Comparison of ENCODE assay signal across 1 cellular context in genomic region chr2:236706803-236707202, GRCh38.
A peak's percentile ranks its signal among the peaks of the same experiment; 100 is the strongest.
TF ChIP-seq lines count a peak whose summit lies in the region.

No MANE protein-coding gene starts in this region.

TF ChIP-seq in HepG2, 621 proteins besides CTCF, POLR2A, EP300 and RAD21 (continued from another document and continues in another):
- TF ChIP-seq, protein P1, sequence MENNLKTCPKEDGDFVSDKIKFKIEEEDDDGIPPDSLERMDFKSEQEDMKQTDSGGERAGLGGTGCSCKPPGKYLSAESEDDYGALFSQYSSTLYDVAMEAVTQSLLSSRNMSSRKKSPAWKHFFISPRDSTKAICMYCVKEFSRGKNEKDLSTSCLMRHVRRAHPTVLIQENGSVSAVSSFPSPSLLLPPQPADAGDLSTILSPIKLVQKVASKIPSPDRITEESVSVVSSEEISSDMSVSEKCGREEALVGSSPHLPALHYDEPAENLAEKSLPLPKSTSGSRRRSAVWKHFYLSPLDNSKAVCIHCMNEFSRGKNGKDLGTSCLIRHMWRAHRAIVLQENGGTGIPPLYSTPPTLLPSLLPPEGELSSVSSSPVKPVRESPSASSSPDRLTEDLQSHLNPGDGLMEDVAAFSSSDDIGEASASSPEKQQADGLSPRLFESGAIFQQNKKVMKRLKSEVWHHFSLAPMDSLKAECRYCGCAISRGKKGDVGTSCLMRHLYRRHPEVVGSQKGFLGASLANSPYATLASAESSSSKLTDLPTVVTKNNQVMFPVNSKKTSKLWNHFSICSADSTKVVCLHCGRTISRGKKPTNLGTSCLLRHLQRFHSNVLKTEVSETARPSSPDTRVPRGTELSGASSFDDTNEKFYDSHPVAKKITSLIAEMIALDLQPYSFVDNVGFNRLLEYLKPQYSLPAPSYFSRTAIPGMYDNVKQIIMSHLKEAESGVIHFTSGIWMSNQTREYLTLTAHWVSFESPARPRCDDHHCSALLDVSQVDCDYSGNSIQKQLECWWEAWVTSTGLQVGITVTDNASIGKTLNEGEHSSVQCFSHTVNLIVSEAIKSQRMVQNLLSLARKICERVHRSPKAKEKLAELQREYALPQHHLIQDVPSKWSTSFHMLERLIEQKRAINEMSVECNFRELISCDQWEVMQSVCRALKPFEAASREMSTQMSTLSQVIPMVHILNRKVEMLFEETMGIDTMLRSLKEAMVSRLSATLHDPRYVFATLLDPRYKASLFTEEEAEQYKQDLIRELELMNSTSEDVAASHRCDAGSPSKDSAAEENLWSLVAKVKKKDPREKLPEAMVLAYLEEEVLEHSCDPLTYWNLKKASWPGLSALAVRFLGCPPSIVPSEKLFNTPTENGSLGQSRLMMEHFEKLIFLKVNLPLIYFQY (CRISPR knock-in tag; IDR thresholded peaks at IDR 0.05; ENCODE audit: borderline replicate concordance): no peak
- peak; percentile 47; the same call in 1 of the 2 replicates for TF ChIP-seq SP1 (IDR thresholded peaks at IDR 0.05)
- no peak for TF ChIP-seq SP1 (CRISPR knock-in tag; IDR thresholded peaks at IDR 0.05)
- TF ChIP-seq BCL6 (CRISPR knock-in tag; IDR thresholded peaks at IDR 0.05): no peak
- no peak for TF ChIP-seq SMYD3 (CRISPR knock-in tag; IDR thresholded peaks at IDR 0.05)
- TF ChIP-seq IKZF1 (IDR thresholded peaks at IDR 0.05): peak; percentile 86; the same call in 1 of the 2 replicates
- no peak for TF ChIP-seq NCOR1 (IDR thresholded peaks at IDR 0.05; ENCODE audit: borderline replicate concordance, low read length)
- no peak for TF ChIP-seq ZNF709 (CRISPR knock-in tag; IDR thresholded peaks at IDR 0.05)
- TF ChIP-seq ZBTB37 (CRISPR knock-in tag; IDR thresholded peaks at IDR 0.05): no peak
- TF ChIP-seq ZNF589 (CRISPR knock-in tag; conservative IDR thresholded peaks at IDR 0.05): no peak
- TF ChIP-seq ZNF703 (CRISPR knock-in tag; IDR thresholded peaks at IDR 0.05; ENCODE audit: borderline replicate concordance): no peak
- TF ChIP-seq FOXJ3 (CRISPR knock-in tag; IDR thresholded peaks at IDR 0.05; ENCODE audit: borderline replicate concordance): no peak
- 0 out of 2 replicates have a peak, but pooled peaks have one; percentile 78 for TF ChIP-seq SOX6 (IDR thresholded peaks at IDR 0.05)
- TF ChIP-seq SOX6 (CRISPR knock-in tag; IDR thresholded peaks at IDR 0.05): no peak
- TF ChIP-seq ZSCAN9 (CRISPR knock-in tag; IDR thresholded peaks at IDR 0.05; ENCODE audit: borderline replicate concordance): no peak
- TF ChIP-seq ZNF282 (IDR thresholded peaks at IDR 0.05; ENCODE audit: partially characterized antibody): peak; percentile 81
- TF ChIP-seq SCMH1 (CRISPR knock-in tag; IDR thresholded peaks at IDR 0.05; ENCODE audit: borderline replicate concordance): no peak
- TF ChIP-seq PRMT3 (CRISPR knock-in tag; IDR thresholded peaks at IDR 0.05; ENCODE audit: borderline replicate concordance, low read depth): no peak
- TF ChIP-seq HNF1A (IDR thresholded peaks at IDR 0.05; ENCODE audit: low read depth): no peak
- TF ChIP-seq HNF1A (CRISPR knock-in tag; IDR thresholded peaks at IDR 0.05; ENCODE audit: borderline replicate concordance): 0 out of 2 replicates have a peak, but pooled peaks have one; percentile 29
- TF ChIP-seq, protein P2, sequence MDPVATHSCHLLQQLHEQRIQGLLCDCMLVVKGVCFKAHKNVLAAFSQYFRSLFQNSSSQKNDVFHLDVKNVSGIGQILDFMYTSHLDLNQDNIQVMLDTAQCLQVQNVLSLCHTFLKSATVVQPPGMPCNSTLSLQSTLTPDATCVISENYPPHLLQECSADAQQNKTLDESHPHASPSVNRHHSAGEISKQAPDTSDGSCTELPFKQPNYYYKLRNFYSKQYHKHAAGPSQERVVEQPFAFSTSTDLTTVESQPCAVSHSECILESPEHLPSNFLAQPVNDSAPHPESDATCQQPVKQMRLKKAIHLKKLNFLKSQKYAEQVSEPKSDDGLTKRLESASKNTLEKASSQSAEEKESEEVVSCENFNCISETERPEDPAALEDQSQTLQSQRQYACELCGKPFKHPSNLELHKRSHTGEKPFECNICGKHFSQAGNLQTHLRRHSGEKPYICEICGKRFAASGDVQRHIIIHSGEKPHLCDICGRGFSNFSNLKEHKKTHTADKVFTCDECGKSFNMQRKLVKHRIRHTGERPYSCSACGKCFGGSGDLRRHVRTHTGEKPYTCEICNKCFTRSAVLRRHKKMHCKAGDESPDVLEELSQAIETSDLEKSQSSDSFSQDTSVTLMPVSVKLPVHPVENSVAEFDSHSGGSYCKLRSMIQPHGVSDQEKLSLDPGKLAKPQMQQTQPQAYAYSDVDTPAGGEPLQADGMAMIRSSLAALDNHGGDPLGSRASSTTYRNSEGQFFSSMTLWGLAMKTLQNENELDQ (CRISPR knock-in tag; IDR thresholded peaks at IDR 0.05; ENCODE audit: borderline replicate concordance): no peak
- TF ChIP-seq JUN (CRISPR knock-in tag; IDR thresholded peaks at IDR 0.05): no peak
- TF ChIP-seq ZNF382 (CRISPR knock-in tag; IDR thresholded peaks at IDR 0.05; ENCODE audit: borderline replicate concordance): no peak
- TF ChIP-seq ZNF383 (CRISPR knock-in tag; IDR thresholded peaks at IDR 0.05; ENCODE audit: borderline replicate concordance): no peak
- TF ChIP-seq, protein P3, sequence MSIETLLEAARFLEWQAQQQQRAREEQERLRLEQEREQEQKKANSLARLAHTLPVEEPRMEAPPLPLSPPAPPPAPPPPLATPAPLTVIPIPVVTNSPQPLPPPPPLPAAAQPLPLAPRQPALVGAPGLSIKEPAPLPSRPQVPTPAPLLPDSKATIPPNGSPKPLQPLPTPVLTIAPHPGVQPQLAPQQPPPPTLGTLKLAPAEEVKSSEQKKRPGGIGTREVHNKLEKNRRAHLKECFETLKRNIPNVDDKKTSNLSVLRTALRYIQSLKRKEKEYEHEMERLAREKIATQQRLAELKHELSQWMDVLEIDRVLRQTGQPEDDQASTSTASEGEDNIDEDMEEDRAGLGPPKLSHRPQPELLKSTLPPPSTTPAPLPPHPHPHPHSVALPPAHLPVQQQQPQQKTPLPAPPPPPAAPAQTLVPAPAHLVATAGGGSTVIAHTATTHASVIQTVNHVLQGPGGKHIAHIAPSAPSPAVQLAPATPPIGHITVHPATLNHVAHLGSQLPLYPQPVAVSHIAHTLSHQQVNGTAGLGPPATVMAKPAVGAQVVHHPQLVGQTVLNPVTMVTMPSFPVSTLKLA (IDR thresholded peaks at IDR 0.05): peak; percentile 99
- TF ChIP-seq RBM39 (IDR thresholded peaks at IDR 0.05; ENCODE audit: low read depth, low read length, poor library complexity, severe bottlenecking): no peak
- TF ChIP-seq DPF2 (CRISPR knock-in tag; IDR thresholded peaks at IDR 0.05; ENCODE audit: borderline replicate concordance, low read depth): 0 out of 2 replicates have a peak, but pooled peaks have one; percentile 35
- TF ChIP-seq ESRRA (CRISPR knock-in tag; IDR thresholded peaks at IDR 0.05; ENCODE audit: low read depth): no peak
- no peak for TF ChIP-seq KDM5A (IDR thresholded peaks at IDR 0.05; ENCODE audit: borderline replicate concordance, low read length)
- TF ChIP-seq, protein P4, sequence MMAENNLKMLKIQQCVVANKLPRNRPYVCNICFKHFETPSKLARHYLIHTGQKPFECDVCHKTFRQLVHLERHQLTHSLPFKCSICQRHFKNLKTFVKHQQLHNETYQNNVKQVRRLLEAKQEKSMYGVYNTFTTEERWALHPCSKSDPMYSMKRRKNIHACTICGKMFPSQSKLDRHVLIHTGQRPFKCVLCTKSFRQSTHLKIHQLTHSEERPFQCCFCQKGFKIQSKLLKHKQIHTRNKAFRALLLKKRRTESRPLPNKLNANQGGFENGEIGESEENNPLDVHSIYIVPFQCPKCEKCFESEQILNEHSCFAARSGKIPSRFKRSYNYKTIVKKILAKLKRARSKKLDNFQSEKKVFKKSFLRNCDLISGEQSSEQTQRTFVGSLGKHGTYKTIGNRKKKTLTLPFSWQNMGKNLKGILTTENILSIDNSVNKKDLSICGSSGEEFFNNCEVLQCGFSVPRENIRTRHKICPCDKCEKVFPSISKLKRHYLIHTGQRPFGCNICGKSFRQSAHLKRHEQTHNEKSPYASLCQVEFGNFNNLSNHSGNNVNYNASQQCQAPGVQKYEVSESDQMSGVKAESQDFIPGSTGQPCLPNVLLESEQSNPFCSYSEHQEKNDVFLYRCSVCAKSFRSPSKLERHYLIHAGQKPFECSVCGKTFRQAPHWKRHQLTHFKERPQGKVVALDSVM (CRISPR knock-in tag; IDR thresholded peaks at IDR 0.05): no peak
- no peak for TF ChIP-seq DMAP1 (CRISPR knock-in tag; IDR thresholded peaks at IDR 0.05)
- TF ChIP-seq FOXC1 (CRISPR knock-in tag; IDR thresholded peaks at IDR 0.05; ENCODE audit: borderline replicate concordance): no peak
- no peak for TF ChIP-seq ZNF546 (CRISPR knock-in tag; conservative IDR thresholded peaks at IDR 0.05)
- no peak for TF ChIP-seq ZBTB7A (CRISPR knock-in tag; IDR thresholded peaks at IDR 0.05)
- TF ChIP-seq ZNF343 (CRISPR knock-in tag; IDR thresholded peaks at IDR 0.05): no peak
- TF ChIP-seq ZFP36 (IDR thresholded peaks at IDR 0.05; ENCODE audit: borderline replicate concordance, low read depth, low read length, partially characterized antibody): no peak
- peak; percentile 31; the same call in 1 of the 2 replicates for TF ChIP-seq LCORL (IDR thresholded peaks at IDR 0.05)
- TF ChIP-seq LCORL (CRISPR knock-in tag; IDR thresholded peaks at IDR 0.05): no peak
- peak; percentile 94 for TF ChIP-seq NBN (conservative IDR thresholded peaks at IDR 0.05)
- TF ChIP-seq ZBTB46 (CRISPR knock-in tag; IDR thresholded peaks at IDR 0.05; ENCODE audit: borderline replicate concordance): no peak
- TF ChIP-seq TBL1XR1 (IDR thresholded peaks at IDR 0.05; ENCODE audit: borderline replicate concordance, low read length, partially characterized antibody): no peak
- no peak for TF ChIP-seq ZNF782 (CRISPR knock-in tag; IDR thresholded peaks at IDR 0.05; ENCODE audit: borderline replicate concordance)
- TF ChIP-seq ZNF850 (CRISPR knock-in tag; conservative IDR thresholded peaks at IDR 0.05): no peak
- peak; percentile 93; the same call in 1 of the 2 replicates for TF ChIP-seq ARNT (IDR thresholded peaks at IDR 0.05)
- 0 out of 2 replicates have a peak, but pooled peaks have one; percentile 35 for TF ChIP-seq ZNF101 (CRISPR knock-in tag; IDR thresholded peaks at IDR 0.05; ENCODE audit: borderline replicate concordance, low read depth)
- 0 out of 2 replicates have a peak, but pooled peaks have one; percentile 61 for TF ChIP-seq ZZZ3 (CRISPR knock-in tag; IDR thresholded peaks at IDR 0.05; ENCODE audit: borderline replicate concordance)
- TF ChIP-seq ZNF737 (CRISPR knock-in tag; IDR thresholded peaks at IDR 0.05; ENCODE audit: borderline replicate concordance): no peak
- TF ChIP-seq ZNF207 (IDR thresholded peaks at IDR 0.05; ENCODE audit: borderline replicate concordance): peak; percentile 84; the same call in 1 of the 2 replicates
- no peak for TF ChIP-seq ZSCAN30 (CRISPR knock-in tag; IDR thresholded peaks at IDR 0.05)
- no peak for TF ChIP-seq HES4 (CRISPR knock-in tag; IDR thresholded peaks at IDR 0.05; ENCODE audit: borderline replicate concordance)
- TF ChIP-seq PREB (CRISPR knock-in tag; IDR thresholded peaks at IDR 0.05): no peak
